ENCODE assay signal across 18 cellular contexts in the genomic region with DNA sequence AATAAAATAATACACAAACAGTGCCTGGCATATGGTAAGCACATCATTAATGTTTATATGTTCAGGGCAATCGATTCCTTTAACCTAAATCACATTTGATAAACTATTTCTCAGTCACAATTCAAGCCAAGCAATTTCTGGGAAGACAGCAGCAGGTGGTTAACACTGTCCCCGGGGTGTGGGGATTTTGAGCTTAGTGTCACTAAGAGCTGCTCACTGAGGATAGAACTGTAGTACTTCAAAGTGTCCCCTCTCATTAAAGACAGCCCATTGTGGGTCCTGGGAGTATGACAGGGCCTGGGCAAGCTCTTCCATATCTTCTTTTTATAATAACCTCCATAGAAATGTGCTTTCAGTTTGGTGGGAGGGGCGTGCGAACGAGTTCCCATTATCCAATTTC.
"Had no signal": no experiment of that assay in that cellular context is flagged by ENCODE, and none has a peak within 500 bp of the region (broad histone marks: within the 10 kb centered on the region; RNA-seq: fewer than 3 reads in every experiment).

No MANE protein-coding gene starts in this region.

- DNase-seq: colonic mucosa; effector CD8-positive, alpha-beta T cell; erythroblast; natural killer cell; posterior cingulate gyrus; psoas muscle; right cardiac atrium; sigmoid colon; stimulated activated CD4-positive, alpha-beta T cell treated with anti-CD3 and anti-CD28 coated beads, Interleukin-2, amount 100 ng/mL, for 24 hours; stimulated activated CD4-positive, alpha-beta T cell treated with anti-CD3 and anti-CD28 coated beads, Interleukin-4, amount 100 ng/mL, for 24 hours; stimulated activated naive CD4-positive, alpha-beta T cell treated with Interleukin-2 at 50 U/mL for 16 hours; substantia nigra; testis; tibial artery had no signal

- ATAC-seq: natural killer cell; right cardiac atrium; stimulated activated effector memory CD8-positive, alpha-beta T cell treated with anti-CD3 and anti-CD28 coated beads, Interleukin-12 subunit alpha, Interleukin-12 subunit beta, amount 100 ng/mL, for 72 hours had no signal

- H3K36me3 ChIP-seq: colonic mucosa, sigmoid colon, tibial artery had no signal

- H3K27ac ChIP-seq: colonic mucosa, psoas muscle, sigmoid colon, testis, tibial artery had no signal

- FAIRE-seq: frontal cortex, keratinocyte had no signal

- H3K4me1 ChIP-seq: colonic mucosa, psoas muscle, sigmoid colon, testis, tibial artery had no signal

- H3K27me3 ChIP-seq: colonic mucosa, sigmoid colon, testis, tibial artery had no signal

- H3K9me3 ChIP-seq: colonic mucosa, psoas muscle, sigmoid colon, testis had no signal

- H3K4me3 ChIP-seq: colonic mucosa, lung, psoas muscle, sigmoid colon, testis, tibial artery had no signal
